Comparison of ENCODE assay signal across 19 cellular contexts in the genomic region with DNA sequence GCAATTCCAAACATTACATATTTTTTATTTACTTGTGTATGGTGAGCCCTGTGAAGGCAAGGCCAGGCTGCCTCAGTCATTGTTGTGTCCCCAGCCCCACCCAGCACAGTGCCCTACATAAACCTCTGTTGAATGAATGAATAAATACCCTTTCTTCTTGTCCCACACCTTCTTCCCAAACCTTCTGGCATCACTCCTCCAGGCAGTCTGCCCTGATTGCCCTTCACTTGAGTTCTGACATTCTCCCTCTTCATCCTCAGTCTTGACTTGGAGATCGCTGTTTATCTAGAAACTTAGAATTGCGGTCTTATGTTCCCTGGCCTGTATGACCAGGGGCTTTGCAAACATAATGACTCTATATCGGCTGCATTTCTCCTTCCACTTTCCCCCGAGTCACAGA. TPM values are rescaled to one million over a fixed set of nuclear protein-coding genes. Genes with fewer than 3 reads are reported as not detected.
DNase-seq lines count a peak whose midpoint lies in the region; ATAC-seq and TF ChIP-seq lines count a peak whose summit lies in the region.
"Had no signal": no experiment of that assay in that cellular context is flagged by ENCODE, and none has a peak within 500 bp of the region (broad histone marks: within the 10 kb centered on the region; RNA-seq: fewer than 3 reads in every experiment).

No MANE protein-coding gene starts in this region.

- H3K4me1 Mint-ChIP-seq in activated naive CD8-positive, alpha-beta T cell treated with anti-CD3 and anti-CD28 coated beads, Interleukin-2, amount 10 ng/mL, durations not matched to agents 7 days and 5 days: peaks cover 13% of the 10 kb centered on the region
- H3K4me1 Mint-ChIP-seq in activated naive CD8-positive, alpha-beta T cell treated with anti-CD3 and anti-CD28 coated beads, Interleukin-2, amount 50 U/mL, for 24 hours: peaks cover 19% of the 10 kb centered on the region
- H3K4me1 Mint-ChIP-seq in T-helper 17 cell: peaks cover 19% of the 10 kb centered on the region
- peaks cover 5% of the 10 kb centered on the region for H3K4me1 Mint-ChIP-seq in neural crest cell
- peaks cover 12% of the 10 kb centered on the region for H3K4me1 Mint-ChIP-seq in T-helper 2 cell treated with Interferon-gamma antibody and Interleukin-4, amounts not matched to agents 5 μg/mL and 100 μg/mL, for 36 hours (ENCODE audit: low read depth)

- H3K9me3 ChIP-seq in T-helper 17 cell (ENCODE audit: control insufficient read depth, low read length, poor library complexity, severe bottlenecking): no peaks in the 10 kb centered on the region
- H3K9me3 ChIP-seq: HAP-1 had no signal

- POLR2A ChIA-PET in activated naive CD8-positive, alpha-beta T cell treated with anti-CD3 and anti-CD28 coated beads, Interleukin-2, amount 10 ng/mL, durations not matched to agents 7 days and 5 days (lab: Charles Lee): no interaction called here

- TF ChIP-seq CTCF in neural crest cell (conservative IDR thresholded peaks at IDR 0.05): no peak

- no peak for DNase-seq in activated naive CD8-positive, alpha-beta T cell treated with anti-CD3 and anti-CD28 coated beads, Interleukin-2, amount 10 ng/mL, durations not matched to agents 7 days and 5 days
- DNase-seq in activated naive CD8-positive, alpha-beta T cell treated with anti-CD3 and anti-CD28 coated beads, Interleukin-2, amount 50 U/mL, for 24 hours: no peak
- DNase-seq in T-helper 17 cell: no peak
- DNase-seq in neural crest cell (ENCODE audit: low read depth, low spot score): no peak
- DNase-seq in T-helper 2 cell treated with Interferon-gamma antibody and Interleukin-4, amounts not matched to agents 5 μg/mL and 100 μg/mL, for 36 hours (ENCODE audit: low spot score): no peak
- DNase-seq in SKM-1 (lab: John Stamatoyannopoulos, UW; ENCODE audit: unreplicated experiment): no peak
- DNase-seq: 8988T; C1 segment of cervical spinal cord; Calu3; CD4-positive, alpha-beta memory T cell; COR-L47; DMS53; DMS79 treated with DMSO at 0.1 percent for 48 hours; GF-D8; GOT3; HFFc6 had no signal

- no peak overlapping the region for H3K4me3 Mint-ChIP-seq in activated naive CD8-positive, alpha-beta T cell treated with anti-CD3 and anti-CD28 coated beads, Interleukin-2, amount 10 ng/mL, durations not matched to agents 7 days and 5 days
- H3K4me3 Mint-ChIP-seq in activated naive CD8-positive, alpha-beta T cell treated with anti-CD3 and anti-CD28 coated beads, Interleukin-2, amount 50 U/mL, for 24 hours: no peak overlapping the region
- H3K4me3 Mint-ChIP-seq in T-helper 17 cell (no peak overlapping the region), neural crest cell (peak overlapping the region; percentile 27)
- no peak overlapping the region for H3K4me3 Mint-ChIP-seq in T-helper 2 cell treated with Interferon-gamma antibody and Interleukin-4, amounts not matched to agents 5 μg/mL and 100 μg/mL, for 36 hours
- H3K4me3 Mint-ChIP-seq: CD4-positive, alpha-beta memory T cell; HFFc6 had no signal

- H3K9me3 Mint-ChIP-seq in activated naive CD8-positive, alpha-beta T cell treated with anti-CD3 and anti-CD28 coated beads, Interleukin-2, amount 10 ng/mL, durations not matched to agents 7 days and 5 days: no peaks in the 10 kb centered on the region
- no peaks in the 10 kb centered on the region for H3K9me3 Mint-ChIP-seq in activated naive CD8-positive, alpha-beta T cell treated with anti-CD3 and anti-CD28 coated beads, Interleukin-2, amount 50 U/mL, for 24 hours
- no peaks in the 10 kb centered on the region for H3K9me3 Mint-ChIP-seq in neural crest cell
- no peaks in the 10 kb centered on the region for H3K9me3 Mint-ChIP-seq in T-helper 2 cell treated with Interferon-gamma antibody and Interleukin-4, amounts not matched to agents 5 μg/mL and 100 μg/mL, for 36 hours
- H3K9me3 Mint-ChIP-seq: HFFc6 had no signal

- H3K27me3 Mint-ChIP-seq in activated naive CD8-positive, alpha-beta T cell treated with anti-CD3 and anti-CD28 coated beads, Interleukin-2, amount 10 ng/mL, durations not matched to agents 7 days and 5 days: peaks cover 25% of the 10 kb centered on the region
- H3K27me3 Mint-ChIP-seq in activated naive CD8-positive, alpha-beta T cell treated with anti-CD3 and anti-CD28 coated beads, Interleukin-2, amount 50 U/mL, for 24 hours: peaks cover 38% of the 10 kb centered on the region
- H3K27me3 Mint-ChIP-seq in T-helper 17 cell: peaks cover 40% of the 10 kb centered on the region
- peaks cover 51% of the 10 kb centered on the region for H3K27me3 Mint-ChIP-seq in neural crest cell (ENCODE audit: low read depth)
- H3K27me3 Mint-ChIP-seq in T-helper 2 cell treated with Interferon-gamma antibody and Interleukin-4, amounts not matched to agents 5 μg/mL and 100 μg/mL, for 36 hours (ENCODE audit: low read depth): peaks cover 12% of the 10 kb centered on the region

- no peak for ATAC-seq in activated naive CD8-positive, alpha-beta T cell treated with anti-CD3 and anti-CD28 coated beads, Interleukin-2, amount 10 ng/mL, durations not matched to agents 7 days and 5 days (ENCODE audit: low read depth)
- no peak for ATAC-seq in activated naive CD8-positive, alpha-beta T cell treated with anti-CD3 and anti-CD28 coated beads, Interleukin-2, amount 50 U/mL, for 24 hours
- ATAC-seq in T-helper 17 cell: no peak

- no peaks in the 10 kb centered on the region for H3K36me3 Mint-ChIP-seq in activated naive CD8-positive, alpha-beta T cell treated with anti-CD3 and anti-CD28 coated beads, Interleukin-2, amount 10 ng/mL, durations not matched to agents 7 days and 5 days
- no peaks in the 10 kb centered on the region for H3K36me3 Mint-ChIP-seq in activated naive CD8-positive, alpha-beta T cell treated with anti-CD3 and anti-CD28 coated beads, Interleukin-2, amount 50 U/mL, for 24 hours (ENCODE audit: low read depth)
- H3K36me3 Mint-ChIP-seq in T-helper 17 cell (ENCODE audit: low read depth) (peaks cover 12% of the 10 kb centered on the region), neural crest cell (ENCODE audit: low read depth) (no peaks in the 10 kb centered on the region)
- no peaks in the 10 kb centered on the region for H3K36me3 Mint-ChIP-seq in T-helper 2 cell treated with Interferon-gamma antibody and Interleukin-4, amounts not matched to agents 5 μg/mL and 100 μg/mL, for 36 hours (ENCODE audit: low read depth)

- H3K27ac Mint-ChIP-seq in activated naive CD8-positive, alpha-beta T cell treated with anti-CD3 and anti-CD28 coated beads, Interleukin-2, amount 10 ng/mL, durations not matched to agents 7 days and 5 days: peak overlapping the region; percentile 40
- no peak overlapping the region for H3K27ac Mint-ChIP-seq in activated naive CD8-positive, alpha-beta T cell treated with anti-CD3 and anti-CD28 coated beads, Interleukin-2, amount 50 U/mL, for 24 hours
- H3K27ac Mint-ChIP-seq in T-helper 17 cell (peak overlapping the region; percentile 73), neural crest cell (ENCODE audit: unreplicated experiment) (no peak overlapping the region)
- H3K27ac Mint-ChIP-seq in T-helper 2 cell treated with Interferon-gamma antibody and Interleukin-4, amounts not matched to agents 5 μg/mL and 100 μg/mL, for 36 hours: no peak overlapping the region
- H3K27ac Mint-ChIP-seq: HFFc6 had no signal

RNA-seq across cellular contexts. Expression of gene OPA3, which starts 5.2 kb away (rescaled TPM):
- 10 to 100 TPM; 10.6 to 11.8 TPM for total RNA-seq in activated naive CD8-positive, alpha-beta T cell treated with anti-CD3 and anti-CD28 coated beads, Interleukin-2, amount 10 ng/mL, durations not matched to agents 7 days and 5 days
- total RNA-seq in T-helper 17 cell (1 to 10 TPM; 8.3 to 9.4 TPM), neural crest cell (14.8 and 15.7 TPM in 2 replicates)

RNA-seq across cellular contexts. Expression of gene GPR4, which starts 12.2 kb away (rescaled TPM):
- not detected for total RNA-seq in activated naive CD8-positive, alpha-beta T cell treated with anti-CD3 and anti-CD28 coated beads, Interleukin-2, amount 10 ng/mL, durations not matched to agents 7 days and 5 days
- total RNA-seq in T-helper 17 cell: not detected
- total RNA-seq in neural crest cell: not detected in 2 replicates
- total RNA-seq: A673; Calu3; CD4-positive, alpha-beta memory T cell; Daoy had no signal

RNA-seq across cellular contexts. Expression of gene EML2, which starts 49.4 kb away (rescaled TPM):
- 10 to 100 TPM; 93.1 to 94.2 TPM for total RNA-seq in activated naive CD8-positive, alpha-beta T cell treated with anti-CD3 and anti-CD28 coated beads, Interleukin-2, amount 10 ng/mL, durations not matched to agents 7 days and 5 days
- 10 to 100 TPM; 58.1 to 61.2 TPM for total RNA-seq in T-helper 17 cell
- 15.0 and 20.2 TPM in 2 replicates for total RNA-seq in neural crest cell

Comparison
In these comparisons a context has a peak if more than half of its experiments do, and no peak if none do; other contexts are left out.
1. H3K27ac Mint-ChIP-seq: peak in activated naive CD8-positive, alpha-beta T cell treated with anti-CD3 and anti-CD28 coated beads, Interleukin-2, amount 10 ng/mL, durations not matched to agents 7 days and 5 days (single experiment) and T-helper 17 cell (single experiment); none in activated naive CD8-positive, alpha-beta T cell treated with anti-CD3 and anti-CD28 coated beads, Interleukin-2, amount 50 U/mL, for 24 hours (single experiment), neural crest cell (single experiment) and T-helper 2 cell treated with Interferon-gamma antibody and Interleukin-4, amounts not matched to agents 5 μg/mL and 100 μg/mL, for 36 hours (single experiment).